ENCODE assay signal across 9 cellular contexts in genomic region chr14:44898547-44898946, GRCh38.
DNase-seq lines count a peak whose midpoint lies in the region; ATAC-seq, FAIRE-seq and TF ChIP-seq lines count a peak whose summit lies in the region.
"Had no signal": no experiment of that assay in that cellular context is flagged by ENCODE, and none has a peak within 500 bp of the region (broad histone marks: within the 10 kb centered on the region; RNA-seq: fewer than 3 reads in every experiment).

No MANE protein-coding gene starts in this region.

- H3K4me1 Mint-ChIP-seq in activated T-cell treated with anti-CD3 and anti-CD28 coated beads, Interleukin-2, amount 50 U/mL, for 4 hours (ENCODE audit: low read depth), result peaks cover 16% of the 10 kb centered on the region

- H3K4me3 ChIP-seq in kidney (ENCODE audit: low read length in 2 of 2), result peak overlapping the region; percentile 89 to 90
- peak overlapping the region in 3 of 4 donors; percentile 72 to 96 (median 90) for H3K4me3 ChIP-seq in transverse colon

- no peaks in the 10 kb centered on the region for H3K27me3 ChIP-seq in transverse colon

- TF ChIP-seq POLR2A in transverse colon (IDR thresholded peaks at IDR 0.05), result no peak

- 28 to 45% methylated on average over 6 of the region's 6 CpGs for WGBS in transverse colon (ENCODE audit: low coverage in 1 of 2), 2 donors

- FAIRE-seq in kidney (lab: Jason Lieb, UNC), result peak; percentile 77

- H3K9me3 ChIP-seq in kidney (ENCODE audit: control insufficient read depth in 1 of 2, low read length in 2 of 2) (no peaks in the 10 kb centered on the region), transverse colon (no peaks in the 10 kb centered on the region)

- intact Hi-C loops in kidney (cut with DNase I) (no loop called here), transverse colon (cut with DNase I; ENCODE audit: low total_unique reads) (no loop called here)

- no peak for TF ChIP-seq EP300 in transverse colon (IDR thresholded peaks at IDR 0.05; ENCODE audit: low read depth)

- H3K36me3 ChIP-seq in kidney (ENCODE audit: control insufficient read depth in 1 of 2, insufficient read depth in 2 of 2, low read length in 2 of 2) (peaks cover 0 to 2% of the 10 kb centered on the region in 2 donors), transverse colon (no peaks in the 10 kb centered on the region)

- no peaks in the 10 kb centered on the region for H3K9me3 Mint-ChIP-seq in activated T-cell treated with anti-CD3 and anti-CD28 coated beads, Interleukin-2, amount 50 U/mL, for 4 hours

- in situ Hi-C loops in transverse colon (cut with MboI; ENCODE audit: low pct_ligation_motif_present in 1 of 4, low pct_unique_long_range_greater_than_20kb in 1 of 4, low sequenced_read_pairs in 3 of 4), result no loop called here

- no peak for ATAC-seq in activated T-cell treated with anti-CD3 and anti-CD28 coated beads, Interleukin-2, amount 50 U/mL, for 4 hours
- ATAC-seq in esophagus mucosa, result no peak

- H3K27ac ChIP-seq in kidney (ENCODE audit: low read depth in 2 of 2, low read length in 2 of 2) (no peak overlapping the region), transverse colon (peak overlapping the region; percentile 97 to 100 (median 99))

- H3K4me1 ChIP-seq in kidney (ENCODE audit: control insufficient read depth in 1 of 2, insufficient read depth in 1 of 2, low read depth in 1 of 2, low read length in 2 of 2) (peaks cover 3 to 4% of the 10 kb centered on the region in 2 donors), transverse colon (peaks cover 0 to 21% (median 5%) of the 10 kb centered on the region in 4 donors)

- H3K27me3 Mint-ChIP-seq in activated T-cell treated with anti-CD3 and anti-CD28 coated beads, Interleukin-2, amount 50 U/mL, for 4 hours (ENCODE audit: low read depth), result no peaks in the 10 kb centered on the region

- no peak overlapping the region for H3K9ac ChIP-seq in kidney (ENCODE audit: low read length in 2 of 2)

- no peak for TF ChIP-seq CTCF in kidney (IDR thresholded peaks at IDR 0.05; ENCODE audit: borderline replicate concordance, extremely low read depth, insufficient read depth)
- no peak for TF ChIP-seq CTCF in transverse colon (IDR thresholded peaks at IDR 0.05)

- no peaks in the 10 kb centered on the region for H3K36me3 Mint-ChIP-seq in activated T-cell treated with anti-CD3 and anti-CD28 coated beads, Interleukin-2, amount 50 U/mL, for 4 hours (ENCODE audit: insufficient read depth)

- H3K4me3 Mint-ChIP-seq in activated T-cell treated with anti-CD3 and anti-CD28 coated beads, Interleukin-2, amount 50 U/mL, for 4 hours, result peak overlapping the region; percentile 91

- DNase-seq in activated T-cell treated with anti-CD3 and anti-CD28 coated beads, Interleukin-2, amount 50 U/mL, for 4 hours, result no peak
- DNase-seq in activated T-cell treated with anti-CD3 and anti-CD28 coated beads for 4 hours (no peak), amniotic stem cell (lab: John Stamatoyannopoulos, UW) (peak; percentile 1), kidney (no peak), transverse colon (no peak), NCI-H526 (lab: John Stamatoyannopoulos, UW) (no peak)
- no peak for DNase-seq in effector CD4-positive, alpha-beta T cell
- DNase-seq: DMS79 had no signal

Comparison
In these comparisons a context has a peak if more than half of its experiments do, and no peak if none do; other contexts are left out.
1. H3K27ac ChIP-seq: peak in transverse colon (4 of 4); none in kidney (0 of 2).